In genomic region chr10:80290474-80291220, GRCh38 we compare ENCODE assay signal across 1 cellular context.
TF ChIP-seq lines count a peak whose summit lies in the region.

No MANE protein-coding gene starts in this region.

TF ChIP-seq in HepG2, 621 proteins besides CTCF, POLR2A, EP300 and RAD21 (continued from another document):
- no peak for TF ChIP-seq ZNF781 (CRISPR knock-in tag; IDR thresholded peaks at IDR 0.05; ENCODE audit: borderline replicate concordance, not compliant biosample characterization)
- TF ChIP-seq MAFF (IDR thresholded peaks at IDR 0.05; ENCODE audit: low read depth, low read length) = no peak
- TF ChIP-seq, protein P1, sequence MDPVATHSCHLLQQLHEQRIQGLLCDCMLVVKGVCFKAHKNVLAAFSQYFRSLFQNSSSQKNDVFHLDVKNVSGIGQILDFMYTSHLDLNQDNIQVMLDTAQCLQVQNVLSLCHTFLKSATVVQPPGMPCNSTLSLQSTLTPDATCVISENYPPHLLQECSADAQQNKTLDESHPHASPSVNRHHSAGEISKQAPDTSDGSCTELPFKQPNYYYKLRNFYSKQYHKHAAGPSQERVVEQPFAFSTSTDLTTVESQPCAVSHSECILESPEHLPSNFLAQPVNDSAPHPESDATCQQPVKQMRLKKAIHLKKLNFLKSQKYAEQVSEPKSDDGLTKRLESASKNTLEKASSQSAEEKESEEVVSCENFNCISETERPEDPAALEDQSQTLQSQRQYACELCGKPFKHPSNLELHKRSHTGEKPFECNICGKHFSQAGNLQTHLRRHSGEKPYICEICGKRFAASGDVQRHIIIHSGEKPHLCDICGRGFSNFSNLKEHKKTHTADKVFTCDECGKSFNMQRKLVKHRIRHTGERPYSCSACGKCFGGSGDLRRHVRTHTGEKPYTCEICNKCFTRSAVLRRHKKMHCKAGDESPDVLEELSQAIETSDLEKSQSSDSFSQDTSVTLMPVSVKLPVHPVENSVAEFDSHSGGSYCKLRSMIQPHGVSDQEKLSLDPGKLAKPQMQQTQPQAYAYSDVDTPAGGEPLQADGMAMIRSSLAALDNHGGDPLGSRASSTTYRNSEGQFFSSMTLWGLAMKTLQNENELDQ (CRISPR knock-in tag; IDR thresholded peaks at IDR 0.05; ENCODE audit: borderline replicate concordance) = no peak
- no peak for TF ChIP-seq ZNF556 (CRISPR knock-in tag; IDR thresholded peaks at IDR 0.05; ENCODE audit: borderline replicate concordance)
- no peak for TF ChIP-seq JDP2 (CRISPR knock-in tag; IDR thresholded peaks at IDR 0.05; ENCODE audit: borderline replicate concordance)
- peak; percentile 72 for TF ChIP-seq HDAC1 (CRISPR knock-in tag; IDR thresholded peaks at IDR 0.05)
- no peak for TF ChIP-seq MLLT10 (CRISPR knock-in tag; IDR thresholded peaks at IDR 0.05)
- no peak for TF ChIP-seq ZNF790 (CRISPR knock-in tag; IDR thresholded peaks at IDR 0.05; ENCODE audit: borderline replicate concordance)
- no peak for TF ChIP-seq ZBTB46 (CRISPR knock-in tag; IDR thresholded peaks at IDR 0.05; ENCODE audit: borderline replicate concordance)
- TF ChIP-seq ZNF232 (CRISPR knock-in tag; IDR thresholded peaks at IDR 0.05; ENCODE audit: borderline replicate concordance) = no peak
- TF ChIP-seq TFDP2 (CRISPR knock-in tag; IDR thresholded peaks at IDR 0.05) = no peak
- TF ChIP-seq ZFAT (CRISPR knock-in tag; conservative IDR thresholded peaks at IDR 0.05) = no peak
- no peak for TF ChIP-seq ZNF138 (CRISPR knock-in tag; IDR thresholded peaks at IDR 0.05; ENCODE audit: low read depth)
- TF ChIP-seq ZNF530 (CRISPR knock-in tag; IDR thresholded peaks at IDR 0.05; ENCODE audit: low read depth) = no peak
- TF ChIP-seq GPN1 (CRISPR knock-in tag; IDR thresholded peaks at IDR 0.05; ENCODE audit: borderline replicate concordance) = no peak
- TF ChIP-seq ZNF382 (CRISPR knock-in tag; IDR thresholded peaks at IDR 0.05; ENCODE audit: borderline replicate concordance) = no peak
- no peak for TF ChIP-seq ZNF326 (CRISPR knock-in tag; IDR thresholded peaks at IDR 0.05; ENCODE audit: borderline replicate concordance)
- peak; percentile 78 for TF ChIP-seq CEBPG (CRISPR knock-in tag; IDR thresholded peaks at IDR 0.05)
- no peak for TF ChIP-seq ZNF660 (CRISPR knock-in tag; IDR thresholded peaks at IDR 0.05; ENCODE audit: borderline replicate concordance, low read depth)
- TF ChIP-seq AGO2 (optimal IDR thresholded peaks at IDR 0.05; ENCODE audit: low read depth, low read length) = no peak
- no peak for TF ChIP-seq STAT5B (CRISPR knock-in tag; IDR thresholded peaks at IDR 0.05)
- TF ChIP-seq GLMP (CRISPR knock-in tag; IDR thresholded peaks at IDR 0.05; ENCODE audit: borderline replicate concordance) = no peak
- TF ChIP-seq ZNF460 (CRISPR knock-in tag; IDR thresholded peaks at IDR 0.05; ENCODE audit: borderline replicate concordance) = no peak
- 0 out of 2 replicates have a peak, but pooled peaks have one; percentile 48 for TF ChIP-seq KDM3A (CRISPR knock-in tag; IDR thresholded peaks at IDR 0.05; ENCODE audit: low read depth)
- no peak for TF ChIP-seq NFYB (CRISPR knock-in tag; IDR thresholded peaks at IDR 0.05)
- TF ChIP-seq ZNF558 (CRISPR knock-in tag; IDR thresholded peaks at IDR 0.05; ENCODE audit: borderline replicate concordance) = no peak
- TF ChIP-seq FOXK2 (IDR thresholded peaks at IDR 0.05) = no peak
- no peak for TF ChIP-seq FOXP1 (IDR thresholded peaks at IDR 0.05)
- TF ChIP-seq FOXP1 (CRISPR knock-in tag; IDR thresholded peaks at IDR 0.05) = peak; percentile 60; the same call in 1 of the 2 replicates
- TF ChIP-seq TMF1 (CRISPR knock-in tag; IDR thresholded peaks at IDR 0.05; ENCODE audit: low read depth) = no peak
- TF ChIP-seq, protein P2, sequence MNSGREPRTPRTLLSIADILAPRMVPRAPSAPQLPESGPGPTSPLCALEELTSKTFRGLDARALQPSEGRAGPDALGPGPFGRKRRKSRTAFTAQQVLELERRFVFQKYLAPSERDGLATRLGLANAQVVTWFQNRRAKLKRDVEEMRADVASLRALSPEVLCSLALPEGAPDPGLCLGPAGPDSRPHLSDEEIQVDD (CRISPR knock-in tag; IDR thresholded peaks at IDR 0.05; ENCODE audit: borderline replicate concordance) = no peak
- no peak for TF ChIP-seq ZNF552 (CRISPR knock-in tag; IDR thresholded peaks at IDR 0.05; ENCODE audit: borderline replicate concordance)
- TF ChIP-seq, protein P3, sequence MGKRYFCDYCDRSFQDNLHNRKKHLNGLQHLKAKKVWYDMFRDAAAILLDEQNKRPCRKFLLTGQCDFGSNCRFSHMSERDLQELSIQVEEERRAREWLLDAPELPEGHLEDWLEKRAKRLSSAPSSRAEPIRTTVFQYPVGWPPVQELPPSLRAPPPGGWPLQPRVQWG (CRISPR knock-in tag; IDR thresholded peaks at IDR 0.05; ENCODE audit: borderline replicate concordance, low read depth) = no peak
- no peak for TF ChIP-seq ZNF546 (CRISPR knock-in tag; conservative IDR thresholded peaks at IDR 0.05)
- TF ChIP-seq HNRNPK (IDR thresholded peaks at IDR 0.05; ENCODE audit: low read depth, low read length, poor library complexity, severe bottlenecking) = no peak
- no peak for TF ChIP-seq ZBTB34 (CRISPR knock-in tag; IDR thresholded peaks at IDR 0.05)
- TF ChIP-seq, protein P4, sequence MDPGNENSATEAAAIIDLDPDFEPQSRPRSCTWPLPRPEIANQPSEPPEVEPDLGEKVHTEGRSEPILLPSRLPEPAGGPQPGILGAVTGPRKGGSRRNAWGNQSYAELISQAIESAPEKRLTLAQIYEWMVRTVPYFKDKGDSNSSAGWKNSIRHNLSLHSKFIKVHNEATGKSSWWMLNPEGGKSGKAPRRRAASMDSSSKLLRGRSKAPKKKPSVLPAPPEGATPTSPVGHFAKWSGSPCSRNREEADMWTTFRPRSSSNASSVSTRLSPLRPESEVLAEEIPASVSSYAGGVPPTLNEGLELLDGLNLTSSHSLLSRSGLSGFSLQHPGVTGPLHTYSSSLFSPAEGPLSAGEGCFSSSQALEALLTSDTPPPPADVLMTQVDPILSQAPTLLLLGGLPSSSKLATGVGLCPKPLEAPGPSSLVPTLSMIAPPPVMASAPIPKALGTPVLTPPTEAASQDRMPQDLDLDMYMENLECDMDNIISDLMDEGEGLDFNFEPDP (CRISPR knock-in tag; conservative IDR thresholded peaks at IDR 0.05) = no peak
- TF ChIP-seq STAG1 (CRISPR knock-in tag; IDR thresholded peaks at IDR 0.05) = no peak
- TF ChIP-seq NR1H2 (CRISPR knock-in tag; IDR thresholded peaks at IDR 0.05; ENCODE audit: borderline replicate concordance, low read depth) = no peak
- no peak for TF ChIP-seq SNRNP70 (IDR thresholded peaks at IDR 0.05; ENCODE audit: low read depth, low read length)
- no peak for TF ChIP-seq ISX (CRISPR knock-in tag; conservative IDR thresholded peaks at IDR 0.05)
- TF ChIP-seq ZBTB21 (CRISPR knock-in tag; IDR thresholded peaks at IDR 0.05) = no peak
- no peak for TF ChIP-seq TAF15 (IDR thresholded peaks at IDR 0.05; ENCODE audit: low read depth, low read length, poor library complexity, severe bottlenecking)
